In the genomic region with DNA sequence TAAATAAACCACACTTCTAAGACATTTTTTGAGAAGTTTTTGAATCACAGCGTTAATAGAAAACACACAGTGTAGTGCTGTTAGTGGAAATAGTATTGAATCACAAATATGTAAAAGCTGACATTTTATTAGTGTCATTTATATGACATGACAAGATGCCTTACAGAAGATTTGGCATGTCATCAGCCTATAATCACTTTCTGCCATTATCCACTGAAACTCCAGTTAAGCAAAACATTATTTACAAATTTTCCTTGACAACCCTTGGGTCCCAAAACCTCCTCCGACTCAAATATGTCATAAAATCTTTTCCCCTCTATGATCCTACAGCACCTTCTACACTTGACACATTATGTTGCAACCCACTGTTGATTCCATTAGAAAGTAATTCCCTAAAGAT, we compare ENCODE assay signal across 35 cellular contexts.
"Had no signal": no experiment of that assay in that cellular context is flagged by ENCODE, and none has a peak within 500 bp of the region (broad histone marks: within the 10 kb centered on the region; RNA-seq: fewer than 3 reads in every experiment).

No MANE protein-coding gene starts in this region.

- H3K36me3 ChIP-seq: MG63 had no signal

- H3K27me3 ChIP-seq: MG63 had no signal

- H3K9me3 ChIP-seq: MG63 had no signal

- DNase-seq: Karpas-422, Kasumi-1, MG63, MM.1S, MV-4-11, NCI-H1048, NCI-H1092, NCI-H1092 treated with DMSO at 0.1 percent for 48 hours, NCI-H1105, NCI-H1105 treated with DMSO at 0.1 percent for 48 hours, NCI-H1417, NCI-H1417 treated with DMSO at 0.1 percent for 48 hours, NCI-H1436, NCI-H1436 treated with DMSO at 0.1 percent for 48 hours, NCI-H146, NCI-H1694, NCI-H1694 treated with DMSO at 0.1 percent for 48 hours, NCI-H187, NCI-H187 treated with DMSO at 0.1 percent for 48 hours, NCI-H1930, NCI-H2029, NCI-H2029 treated with DMSO at 0.1 percent for 48 hours, NCI-H2081, NCI-H2081 treated with DMSO at 0.1 percent for 48 hours, NCI-H2107, NCI-H2171, NCI-H2171 treated with DMSO at 0.1 percent for 48 hours, NCI-H2227 treated with DMSO at 0.1 percent for 48 hours, NCI-H226, NCI-H345, NCI-H446, NCI-H446 treated with DMSO at 0.1 percent for 48 hours, NCI-H510A, NCI-H510A treated with DMSO at 0.1 percent for 48 hours, NCI-H524 had no signal

- H3K4me3 ChIP-seq: MG63 had no signal
